11 cellular contexts compared by ENCODE assay signal in genomic region chr2:64526034-64526433, GRCh38. TPM values are rescaled to one million over a fixed set of nuclear protein-coding genes. Genes with fewer than 3 reads are reported as not detected.
DNase-seq lines count a peak whose midpoint lies in the region; ATAC-seq and TF ChIP-seq lines count a peak whose summit lies in the region.
"Had no signal": no experiment of that assay in that cellular context is flagged by ENCODE, and none has a peak within 500 bp of the region (broad histone marks: within the 10 kb centered on the region; RNA-seq: fewer than 3 reads in every experiment).

No MANE protein-coding gene starts in this region.

- H3K9me3 ChIP-seq in OCI-LY3 (ENCODE audit: insufficient read depth, low read length) (no peaks in the 10 kb centered on the region), skeletal muscle satellite cell (replicated peaks; ENCODE audit: low read length) (no peaks in the 10 kb centered on the region), gastrocnemius medialis (no peaks in the 10 kb centered on the region)

- no peaks in the 10 kb centered on the region for H3K9me3 Mint-ChIP-seq in T-helper 1 cell treated with Interleukin-12 subunit alpha and Interleukin-12 subunit beta and Interleukin-4 antibody, amounts not matched to agents 30 μg/mL and 1 μg/mL, for 36 hours

- H3K4me3 Mint-ChIP-seq in T-helper 1 cell treated with Interleukin-12 subunit alpha and Interleukin-12 subunit beta and Interleukin-4 antibody, amounts not matched to agents 30 μg/mL and 1 μg/mL, for 36 hours = peak overlapping the region; percentile 97

- H3K27ac ChIP-seq in OCI-LY3 (ENCODE audit: low read length) = peak overlapping the region; percentile 95
- peak overlapping the region in 2 of 4 donors; percentile 91 to 97 for H3K27ac ChIP-seq in gastrocnemius medialis

- H3K4me2 ChIP-seq in OCI-LY3 (ENCODE audit: low read length) (peak overlapping the region; percentile 86), skeletal muscle satellite cell (ENCODE audit: low read length) (peak overlapping the region; percentile 98)

- peaks cover 45% of the 10 kb centered on the region for H4K20me1 ChIP-seq in OCI-LY3 (ENCODE audit: insufficient read depth, low read length)

- peaks cover 69% of the 10 kb centered on the region for H3K79me2 ChIP-seq in OCI-LY3 (ENCODE audit: low read length)

- in situ Hi-C loops in gastrocnemius medialis (cut with MboI; ENCODE audit: low sequenced_read_pairs in 4 of 4) = loop anchor here in 2 of 4 donors (10.0 kb wide), 3 partner anchors 129 to 349 kb away; partner anchors contain the start of gene SERTAD2 (in 1 of the 2)

- peaks cover 3% of the 10 kb centered on the region for H3K27me3 Mint-ChIP-seq in T-helper 1 cell treated with Interleukin-12 subunit alpha and Interleukin-12 subunit beta and Interleukin-4 antibody, amounts not matched to agents 30 μg/mL and 1 μg/mL, for 36 hours (ENCODE audit: low read depth)

- DNase-seq in T-helper 1 cell (no peak), epithelial cell of proximal tubule (ENCODE audit: low read depth) (no peak), HPDE6-E6E7 (ENCODE audit: extremely low spot score) (no peak), NCI-H2107 (lab: John Stamatoyannopoulos, UW) (no peak), gastrocnemius medialis (no peak)
- DNase-seq: IMR-90; stimulated activated CD8-positive, alpha-beta memory T cell treated with anti-CD3 and anti-CD28 coated beads, Interleukin-4, amount 100 ng/mL, for 48 hours had no signal

- H3K9ac ChIP-seq in OCI-LY3 (ENCODE audit: low read length) (peak overlapping the region; percentile 90), skeletal muscle satellite cell (ENCODE audit: low read depth, low read length) (peak overlapping the region; percentile 89)

- peaks cover 12% of the 10 kb centered on the region for H3K36me3 Mint-ChIP-seq in T-helper 1 cell treated with Interleukin-12 subunit alpha and Interleukin-12 subunit beta and Interleukin-4 antibody, amounts not matched to agents 30 μg/mL and 1 μg/mL, for 36 hours (ENCODE audit: low read depth)

- H3K4me1 ChIP-seq in OCI-LY3 (ENCODE audit: low read length) = peaks cover 27% of the 10 kb centered on the region
- H3K4me1 ChIP-seq in skeletal muscle satellite cell (ENCODE audit: control insufficient read depth, insufficient read depth, low read length) = peaks cover 8% of the 10 kb centered on the region
- peaks cover 29 to 33% of the 10 kb centered on the region in 2 donors for H3K4me1 ChIP-seq in gastrocnemius medialis

- no peak overlapping the region for H2AFZ ChIP-seq in OCI-LY3 (ENCODE audit: low read depth, low read length)

- intact Hi-C loops in gastrocnemius medialis (cut with DNase I; ENCODE audit: low total_unique reads) = loop anchor here (10.0 kb wide), 1 partner anchor 909 kb away; the partner anchor contains the start of gene SPRED2

- H3K4me3 ChIP-seq in OCI-LY3 (ENCODE audit: low read length) (peak overlapping the region; percentile 89), epithelial cell of proximal tubule (ENCODE audit: low read depth, low read length) (peak overlapping the region; percentile 95), skeletal muscle satellite cell (ENCODE audit: low read length) (peak overlapping the region; percentile 73), gastrocnemius medialis (peak overlapping the region in 2 of 4 donors; percentile 89 to 97)

- peaks cover 41% of the 10 kb centered on the region for H3K4me1 Mint-ChIP-seq in T-helper 1 cell treated with Interleukin-12 subunit alpha and Interleukin-12 subunit beta and Interleukin-4 antibody, amounts not matched to agents 30 μg/mL and 1 μg/mL, for 36 hours (ENCODE audit: low read depth)

- H3K36me3 ChIP-seq in OCI-LY3 (replicated peaks; ENCODE audit: low read depth, low read length) = peaks cover 30% of the 10 kb centered on the region
- no peaks in the 10 kb centered on the region for H3K36me3 ChIP-seq in skeletal muscle satellite cell (ENCODE audit: insufficient read depth, low read length)
- no peaks in the 10 kb centered on the region for H3K36me3 ChIP-seq in gastrocnemius medialis

- TF ChIP-seq CTCF in OCI-LY3 (IDR thresholded peaks at IDR 0.05; ENCODE audit: low read depth, low read length) = no peak
- TF ChIP-seq CTCF in epithelial cell of proximal tubule (conservative IDR thresholded peaks at IDR 0.05; ENCODE audit: low read depth, low read length) = no peak
- no peak for TF ChIP-seq CTCF in gastrocnemius medialis (IDR thresholded peaks at IDR 0.05 in 4 of 5, conservative IDR thresholded peaks at IDR 0.05 in 1 of 5)

- no peak for ATAC-seq in gastrocnemius medialis
- ATAC-seq: Panc1 had no signal

- TF ChIP-seq POLR2A in gastrocnemius medialis (IDR thresholded peaks at IDR 0.05) = no peak

- H3K27me3 ChIP-seq in OCI-LY3 (ENCODE audit: low read depth, low read length) (no peaks in the 10 kb centered on the region), skeletal muscle satellite cell (ENCODE audit: control insufficient read depth, insufficient read depth, low read length) (peaks cover 6% of the 10 kb centered on the region), gastrocnemius medialis (no peaks in the 10 kb centered on the region)

- peak overlapping the region; percentile 97 for H3K27ac Mint-ChIP-seq in T-helper 1 cell treated with Interleukin-12 subunit alpha and Interleukin-12 subunit beta and Interleukin-4 antibody, amounts not matched to agents 30 μg/mL and 1 μg/mL, for 36 hours

RNA-seq across cellular contexts. Expression of gene AFTPH, which starts 1.9 kb away (rescaled TPM):
- 12.1 and 14.1 TPM in 2 replicates for total RNA-seq in epithelial cell of proximal tubule
- 12.2 and 15.0 TPM in 2 replicates for total RNA-seq in skeletal muscle satellite cell (2012; rRNA removed)
- total RNA-seq in gastrocnemius medialis = 10 to 100 TPM; 13.9 to 18.1 (median 14.8) TPM
